9 cellular contexts compared by ENCODE assay signal in the genomic region with DNA sequence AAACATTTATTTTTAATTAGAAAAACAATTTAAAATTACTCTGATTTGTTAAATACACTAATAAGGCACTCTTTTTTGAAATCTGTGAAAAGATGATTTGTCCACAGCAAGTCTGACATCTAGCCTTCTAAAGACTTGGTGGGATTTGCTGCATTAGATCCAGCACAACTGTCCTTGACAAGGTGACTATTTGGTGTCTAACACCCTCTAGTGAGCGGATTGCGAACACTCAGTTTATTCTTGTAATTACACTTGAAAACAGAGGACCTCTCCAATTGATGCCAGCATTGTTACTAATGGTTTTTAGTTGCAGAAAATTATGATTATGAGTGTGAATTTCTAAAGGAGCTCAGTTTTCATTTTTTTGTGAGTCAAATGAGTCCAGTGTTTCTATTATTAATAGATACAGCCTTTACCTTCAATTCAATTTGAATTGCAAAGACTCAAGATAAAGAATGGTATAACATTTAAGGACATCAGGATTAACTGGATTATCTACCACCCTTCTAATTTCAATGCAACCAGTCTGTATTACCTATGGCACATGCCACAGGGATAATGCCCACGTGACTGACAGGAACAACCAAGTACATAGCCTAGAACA. TPM values are rescaled to one million over a fixed set of nuclear protein-coding genes. Genes with fewer than 3 reads are reported as not detected.
A peak's percentile ranks its signal among the peaks of the same experiment; 100 is the strongest.
DNase-seq lines count a peak whose midpoint lies in the region; ATAC-seq, FAIRE-seq and TF ChIP-seq lines count a peak whose summit lies in the region.
"Had no signal": no experiment of that assay in that cellular context is flagged by ENCODE, and none has a peak within 500 bp of the region (broad histone marks: within the 10 kb centered on the region; RNA-seq: fewer than 3 reads in every experiment).

No MANE protein-coding gene starts in this region.

- H3K36me3 Mint-ChIP-seq in activated T-helper 2 cell treated with anti-CD3 and anti-CD28 coated beads, Interferon-gamma antibody, Interleukin-2, Interleukin-4, amounts not matched to agents 10 μg/mL and 5 μg/mL and 100 μg/mL, durations not matched to agents 14 hours and 24 hours and 36 hours (ENCODE audit: low read depth) = no peaks in the 10 kb centered on the region

- no peaks in the 10 kb centered on the region for H3K9me1 ChIP-seq in keratinocyte (ENCODE audit: control insufficient read depth, extremely low read depth, insufficient read depth, low read length)

- no peak overlapping the region for H2AFZ ChIP-seq in keratinocyte (ENCODE audit: control insufficient read depth, low read length)

- peak; percentile 97 for ATAC-seq in GM21367 (IDR thresholded peaks at IDR 0.05; ENCODE audit: unreplicated experiment)

- H3K9me3 Mint-ChIP-seq in activated T-helper 2 cell treated with anti-CD3 and anti-CD28 coated beads, Interferon-gamma antibody, Interleukin-2, Interleukin-4, amounts not matched to agents 10 μg/mL and 5 μg/mL and 100 μg/mL, durations not matched to agents 14 hours and 24 hours and 36 hours = no peaks in the 10 kb centered on the region

- peak; percentile 74 for FAIRE-seq in keratinocyte (lab: Jason Lieb, UNC)

- H3K4me2 ChIP-seq in keratinocyte (ENCODE audit: control insufficient read depth, extremely low read depth, insufficient read depth, low read depth, low read length) = no peak overlapping the region

- dilution Hi-C loops in keratinocyte (cut with MboI; ENCODE audit: extremely low pct_ligation_motif_present, low sequenced_read_pairs) = no loop called here

- in situ Hi-C loops in transverse colon (cut with MboI; ENCODE audit: low pct_ligation_motif_present in 1 of 4, low pct_unique_long_range_greater_than_20kb in 1 of 4, low sequenced_read_pairs in 3 of 4) = loop anchor here (10.0 to 25.0 kb wide), 3 partner anchors 361 to 568 kb away; no protein-coding TSS in a partner anchor

- H3K4me3 Mint-ChIP-seq in activated T-helper 2 cell treated with anti-CD3 and anti-CD28 coated beads, Interferon-gamma antibody, Interleukin-2, Interleukin-4, amounts not matched to agents 10 μg/mL and 5 μg/mL and 100 μg/mL, durations not matched to agents 14 hours and 24 hours and 36 hours (ENCODE audit: low read depth) = no peak overlapping the region

- no peak overlapping the region for H3K27ac Mint-ChIP-seq in activated T-helper 2 cell treated with anti-CD3 and anti-CD28 coated beads, Interferon-gamma antibody, Interleukin-2, Interleukin-4, amounts not matched to agents 10 μg/mL and 5 μg/mL and 100 μg/mL, durations not matched to agents 14 hours and 24 hours and 36 hours

- intact Hi-C loops in transverse colon (cut with DNase I; ENCODE audit: low total_unique reads) = no loop called here
- intact Hi-C loops in activated T-helper 2 cell treated with anti-CD3 and anti-CD28 coated beads, Interferon-gamma antibody, Interleukin-2, Interleukin-4, amounts not matched to agents 10 μg/mL and 5 μg/mL and 100 μg/mL, durations not matched to agents 14 hours and 24 hours and 36 hours (cut with micrococcal nuclease) = loop anchor here (5.0 kb wide), 1 partner anchor 986 kb away; no protein-coding TSS in a partner anchor

- no peaks in the 10 kb centered on the region for H3K4me1 ChIP-seq in keratinocyte (ENCODE audit: control insufficient read depth, extremely low read depth, insufficient read depth, low read length)
- H3K4me1 ChIP-seq in transverse colon = no peaks in the 10 kb centered on the region

- no peak for TF ChIP-seq POLR2A in transverse colon (IDR thresholded peaks at IDR 0.05)

- no peaks in the 10 kb centered on the region for H3K4me1 Mint-ChIP-seq in activated T-helper 2 cell treated with anti-CD3 and anti-CD28 coated beads, Interferon-gamma antibody, Interleukin-2, Interleukin-4, amounts not matched to agents 10 μg/mL and 5 μg/mL and 100 μg/mL, durations not matched to agents 14 hours and 24 hours and 36 hours (ENCODE audit: low read depth)

- H3K27ac ChIP-seq in keratinocyte (ENCODE audit: control insufficient read depth, insufficient read depth, low read length) (no peak overlapping the region), transverse colon (no peak overlapping the region)

- H3K9me3 ChIP-seq in keratinocyte (ENCODE audit: control insufficient read depth, low read depth, low read length) (no peaks in the 10 kb centered on the region), transverse colon (no peaks in the 10 kb centered on the region)

- H3K4me3 ChIP-seq in keratinocyte (ENCODE audit: control insufficient read depth in 2 of 3, extremely low read depth in 1 of 3, insufficient read depth in 2 of 3, low read depth in 1 of 3, low read length in 3 of 3) (no peak overlapping the region), transverse colon (no peak overlapping the region)

- no peaks in the 10 kb centered on the region for H3K36me3 ChIP-seq in keratinocyte (ENCODE audit: control insufficient read depth in 2 of 2, extremely low read depth in 1 of 2, insufficient read depth in 2 of 2, low read length in 2 of 2)
- no peaks in the 10 kb centered on the region for H3K36me3 ChIP-seq in transverse colon

- no peak overlapping the region for H3K9ac ChIP-seq in keratinocyte (ENCODE audit: control insufficient read depth, extremely low read depth, insufficient read depth, low read length)

- H4K20me1 ChIP-seq in keratinocyte (ENCODE audit: control insufficient read depth, extremely low read depth, insufficient read depth, low read length) = no peaks in the 10 kb centered on the region

- no peaks in the 10 kb centered on the region for H3K27me3 Mint-ChIP-seq in activated T-helper 2 cell treated with anti-CD3 and anti-CD28 coated beads, Interferon-gamma antibody, Interleukin-2, Interleukin-4, amounts not matched to agents 10 μg/mL and 5 μg/mL and 100 μg/mL, durations not matched to agents 14 hours and 24 hours and 36 hours (ENCODE audit: low read depth)

- DNase-seq in ELF-1 (ENCODE audit: low read depth, low spot score) (peak; percentile 31), HPDE6-E6E7 (ENCODE audit: extremely low spot score) (peak; percentile 50), NCI-H748 (lab: John Stamatoyannopoulos, UW; ENCODE audit: unreplicated experiment) (peak; percentile 68), brain pericyte (ENCODE audit: low read depth, low spot score) (peak; percentile 53), keratinocyte (ENCODE audit: low read depth, low spot score) (peak; percentile 1), transverse colon (peak; percentile 10)
- DNase-seq in activated T-helper 2 cell treated with anti-CD3 and anti-CD28 coated beads, Interferon-gamma antibody, Interleukin-2, Interleukin-4, amounts not matched to agents 10 μg/mL and 5 μg/mL and 100 μg/mL, durations not matched to agents 14 hours and 24 hours and 36 hours (ENCODE audit: low spot score) = no peak

- TF ChIP-seq CTCF in keratinocyte (optimal IDR thresholded peaks at IDR 0.05 in 1 of 3, IDR thresholded peaks at IDR 0.05 in 1 of 3, conservative IDR thresholded peaks at IDR 0.05 in 1 of 3; ENCODE audit: extremely low read depth in 1 of 3, insufficient read depth in 2 of 3, low read length in 3 of 3) = peak; percentile 65 to 76 (median 68)
- peak; percentile 42 to 64 (median 57) for TF ChIP-seq CTCF in transverse colon (IDR thresholded peaks at IDR 0.05)

- H3K27me3 ChIP-seq in keratinocyte (ENCODE audit: control insufficient read depth, extremely low read depth, insufficient read depth, low read length) (no peaks in the 10 kb centered on the region), transverse colon (no peaks in the 10 kb centered on the region)

- H3K79me2 ChIP-seq in keratinocyte (ENCODE audit: control insufficient read depth, insufficient read depth, low read length) = no peaks in the 10 kb centered on the region

- TF ChIP-seq EP300 in transverse colon (IDR thresholded peaks at IDR 0.05; ENCODE audit: low read depth) = no peak

- 13 to 20% methylated on average over 3 of the region's 3 CpGs for WGBS in transverse colon (ENCODE audit: low coverage in 1 of 2), 2 donors

RNA-seq across cellular contexts. Expression of gene STRIT1, which starts 29.7 kb away (rescaled TPM):
- not detected in 3 replicates for polyA plus RNA-seq in keratinocyte
- not detected for polyA plus RNA-seq in keratinocyte (2011; ENCODE audit: low read depth)
- polyA plus RNA-seq in keratinocyte (2011; cell fraction: cytosol; rRNA removed) = not detected in 2 replicates
- polyA plus RNA-seq in keratinocyte (2011; cell fraction: nucleus; rRNA removed) = not detected in 2 replicates
- polyA plus RNA-seq in keratinocyte (2012; ENCODE audit: low replicate concordance) = not detected in 2 replicates
- polyA minus RNA-seq in keratinocyte = not detected in 3 replicates
- polyA minus RNA-seq in keratinocyte (2011; cell fraction: cytosol; rRNA and poly(A)+ RNA removed) = not detected
- polyA minus RNA-seq in keratinocyte (2011; cell fraction: nucleus; rRNA and poly(A)+ RNA removed) = not detected in 2 replicates
- total RNA-seq in transverse colon = 1 to 10 TPM in 1 of 4 donors, not detected in 3; 2.5 TPM
- total RNA-seq in activated T-helper 2 cell treated with anti-CD3 and anti-CD28 coated beads, Interferon-gamma antibody, Interleukin-2, Interleukin-4, amounts not matched to agents 10 μg/mL and 5 μg/mL and 100 μg/mL, durations not matched to agents 14 hours and 24 hours and 36 hours = not detected in 2 replicates
- total RNA-seq: subcutaneous adipose tissue had no signal
